Comparison of ENCODE assay signal across 20 cellular contexts in the genomic region with DNA sequence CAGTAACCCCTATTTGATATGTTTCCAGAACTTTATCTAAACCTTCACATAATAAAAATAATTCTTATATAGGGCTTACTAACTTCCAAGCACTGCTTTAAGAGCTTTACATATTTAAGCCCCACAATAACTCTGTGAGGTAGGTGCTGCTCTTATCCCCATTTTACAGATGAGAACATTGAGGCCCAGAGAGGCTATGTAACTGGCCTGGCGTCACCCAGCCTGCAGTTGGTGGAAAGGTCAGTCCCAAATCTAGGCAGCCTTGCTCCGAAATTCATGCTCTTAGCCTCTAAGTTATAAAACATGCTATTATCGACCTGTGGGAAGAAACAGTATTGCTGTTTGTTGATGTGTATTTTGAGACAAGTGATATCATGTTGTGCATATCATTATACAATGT. TPM values are rescaled to one million over a fixed set of nuclear protein-coding genes. Genes with fewer than 3 reads are reported as not detected.
DNase-seq lines count a peak whose midpoint lies in the region; ATAC-seq and TF ChIP-seq lines count a peak whose summit lies in the region.
"Had no signal": no experiment of that assay in that cellular context is flagged by ENCODE, and none has a peak within 500 bp of the region (broad histone marks: within the 10 kb centered on the region; RNA-seq: fewer than 3 reads in every experiment).

No MANE protein-coding gene starts in this region.

- H3K27me3 Mint-ChIP-seq in activated naive CD4-positive, alpha-beta T cell treated with anti-CD3 and anti-CD28 coated beads, Interleukin-2, amount 50 U/mL, for 24 hours: no peaks in the 10 kb centered on the region
- H3K27me3 Mint-ChIP-seq in T-helper 17 cell (no peaks in the 10 kb centered on the region), endodermal cell (ENCODE audit: insufficient read depth) (peaks cover 16% of the 10 kb centered on the region)

- peak overlapping the region; percentile 98 for H3K27ac Mint-ChIP-seq in activated naive CD4-positive, alpha-beta T cell treated with anti-CD3 and anti-CD28 coated beads, Interleukin-2, amount 50 U/mL, for 24 hours
- peak overlapping the region; percentile 98 for H3K27ac Mint-ChIP-seq in T-helper 17 cell
- H3K27ac Mint-ChIP-seq in endodermal cell: no peak overlapping the region
- H3K27ac Mint-ChIP-seq: mesothelial cell of epicardium had no signal

- H3K27ac ChIP-seq in upper lobe of left lung: peak overlapping the region in 3 of 4 donors; percentile 62 to 90 (median 81)
- no peak overlapping the region for H3K27ac ChIP-seq in endodermal cell (ENCODE audit: low read depth, low read length)
- H3K27ac ChIP-seq: body of pancreas, RWPE1 had no signal

- TF ChIP-seq CTCF in upper lobe of left lung (IDR thresholded peaks at IDR 0.05): no peak
- TF ChIP-seq CTCF in endodermal cell (conservative IDR thresholded peaks at IDR 0.05): no peak
- TF ChIP-seq CTCF in GM20000 (IDR thresholded peaks at IDR 0.05; ENCODE audit: extremely low read depth, missing control alignments): no peak

- no peak overlapping the region for H3K4me3 Mint-ChIP-seq in activated naive CD4-positive, alpha-beta T cell treated with anti-CD3 and anti-CD28 coated beads, Interleukin-2, amount 50 U/mL, for 24 hours
- H3K4me3 Mint-ChIP-seq in T-helper 17 cell (peak overlapping the region; percentile 88), endodermal cell (no peak overlapping the region)
- H3K4me3 Mint-ChIP-seq: mesothelial cell of epicardium had no signal

- no peak overlapping the region for H3K9ac ChIP-seq in endodermal cell (ENCODE audit: extremely low read depth, low read length, poor library complexity, severe bottlenecking)

- H3K4me3 ChIP-seq in upper lobe of left lung: no peak overlapping the region
- H3K4me3 ChIP-seq in endodermal cell (ENCODE audit: low read length): no peak overlapping the region
- H3K4me3 ChIP-seq: body of pancreas, esophagus squamous epithelium had no signal

- H3K9me3 ChIP-seq in T-helper 17 cell (ENCODE audit: control insufficient read depth, low read length, poor library complexity, severe bottlenecking) (no peaks in the 10 kb centered on the region), upper lobe of left lung (no peaks in the 10 kb centered on the region), endodermal cell (ENCODE audit: control insufficient read depth, low read length) (no peaks in the 10 kb centered on the region)
- H3K9me3 ChIP-seq: body of pancreas, esophagus squamous epithelium had no signal

- no peaks in the 10 kb centered on the region for H3K27me3 ChIP-seq in upper lobe of left lung
- peaks cover 23% of the 10 kb centered on the region for H3K27me3 ChIP-seq in endodermal cell (ENCODE audit: control insufficient read depth, insufficient read depth, low read length, poor library complexity, severe bottlenecking)
- H3K27me3 ChIP-seq: body of pancreas, esophagus squamous epithelium had no signal

- H3K9me3 Mint-ChIP-seq in activated naive CD4-positive, alpha-beta T cell treated with anti-CD3 and anti-CD28 coated beads, Interleukin-2, amount 50 U/mL, for 24 hours: no peaks in the 10 kb centered on the region
- no peaks in the 10 kb centered on the region for H3K9me3 Mint-ChIP-seq in endodermal cell
- H3K9me3 Mint-ChIP-seq: mesothelial cell of epicardium had no signal

- ATAC-seq in T-helper 17 cell: no peak
- ATAC-seq in upper lobe of left lung (ENCODE audit: low FRiP score in 2 of 2): no peak
- ATAC-seq in GM18909 (IDR thresholded peaks at IDR 0.05; ENCODE audit: poor library complexity, unreplicated experiment): no peak
- ATAC-seq: body of pancreas had no signal

- peaks cover 93% of the 10 kb centered on the region for H3K4me1 Mint-ChIP-seq in activated naive CD4-positive, alpha-beta T cell treated with anti-CD3 and anti-CD28 coated beads, Interleukin-2, amount 50 U/mL, for 24 hours
- H3K4me1 Mint-ChIP-seq in T-helper 17 cell (peaks cover 65% of the 10 kb centered on the region), endodermal cell (no peaks in the 10 kb centered on the region)
- H3K4me1 Mint-ChIP-seq: mesothelial cell of epicardium had no signal

- peaks cover 19% of the 10 kb centered on the region for H3K36me3 Mint-ChIP-seq in activated naive CD4-positive, alpha-beta T cell treated with anti-CD3 and anti-CD28 coated beads, Interleukin-2, amount 50 U/mL, for 24 hours
- peaks cover 4% of the 10 kb centered on the region for H3K36me3 Mint-ChIP-seq in T-helper 17 cell (ENCODE audit: low read depth)
- H3K36me3 Mint-ChIP-seq in endodermal cell (ENCODE audit: low read depth): no peaks in the 10 kb centered on the region
- H3K36me3 Mint-ChIP-seq: mesothelial cell of epicardium had no signal

- peaks cover 0 to 2% (median 0%) of the 10 kb centered on the region in 4 donors for H3K36me3 ChIP-seq in upper lobe of left lung
- H3K36me3 ChIP-seq in endodermal cell (ENCODE audit: control insufficient read depth, insufficient read depth, low read length): no peaks in the 10 kb centered on the region
- H3K36me3 ChIP-seq: esophagus squamous epithelium had no signal

- H3K4me1 ChIP-seq in upper lobe of left lung (peaks cover 24 to 57% (median 31%) of the 10 kb centered on the region in 4 donors), endodermal cell (ENCODE audit: control insufficient read depth, insufficient read depth, low read length) (no peaks in the 10 kb centered on the region)
- H3K4me1 ChIP-seq: body of pancreas had no signal

- TF ChIP-seq POLR2A in upper lobe of left lung (IDR thresholded peaks at IDR 0.05): no peak

- no peak for TF ChIP-seq EP300 in upper lobe of left lung (IDR thresholded peaks at IDR 0.05)

- DNase-seq in activated naive CD4-positive, alpha-beta T cell treated with anti-CD3 and anti-CD28 coated beads, Interleukin-2, amount 50 U/mL, for 16 hours: no peak
- DNase-seq in T-helper 17 cell (no peak), mesenteric fat pad (ENCODE audit: low spot score) (peak; percentile 12), upper lobe of left lung (no peak), endodermal cell (no peak), GM20000 (ENCODE audit: low spot score) (no peak)
- DNase-seq: AML-193; body of pancreas; DMS 273 treated with DMSO at 0.1 percent for 48 hours; esophagus squamous epithelium; KBM-7; NCI-H1092 treated with DMSO at 0.1 percent for 48 hours; NK-92 treated with Interleukin-12 subunit alpha and Interleukin-12 subunit beta, amount 100 ng/mL, for 24 hours; occipital lobe; SW 1271 had no signal

- 87 to 93% methylated on average over 3 of the region's 3 CpGs for WGBS in upper lobe of left lung, 2 donors
- WGBS in endodermal cell (ENCODE audit: insufficient coverage in 1 of 2, insufficient read length in 1 of 2), 2 experiments: 91 to 100% methylated on average over 3 of the region's 3 CpGs

RNA-seq across cellular contexts. Expression of a gene that starts 9.0 kb away (rescaled TPM):
- total RNA-seq in T-helper 17 cell (100 to 1,000 TPM; 381 to 578 TPM), mesenteric fat pad (63.9 TPM), upper lobe of left lung (100 to 1,000 TPM in 2 of 6 donors, 10 to 100 TPM in 4; 29.2 to 361 (median 52.7) TPM), endodermal cell (under 1 TPM; 0.64 to 0.97 TPM)
- 0.21 TPM for polyA plus RNA-seq in endodermal cell (2013, experiment 1 of 2)
- polyA plus RNA-seq in endodermal cell (2013, experiment 2 of 2): 0.12 TPM

RNA-seq across cellular contexts. Expression of a gene that starts 36.6 kb away (rescaled TPM):
- 1 to 10 TPM in 1 of 2 donors, not detected in 1; 2.3 TPM for total RNA-seq in T-helper 17 cell
- 6.4 TPM for total RNA-seq in mesenteric fat pad
- 1 to 10 TPM in 1 of 6 donors, under 1 TPM in 4, not detected in 1; 0.29 to 1.5 (median 0.91) TPM for total RNA-seq in upper lobe of left lung
- total RNA-seq in endodermal cell: not detected
- polyA plus RNA-seq in endodermal cell (2013, experiment 1 of 2): not detected
- not detected for polyA plus RNA-seq in endodermal cell (2013, experiment 2 of 2)
- polyA plus RNA-seq: keratinocyte had no signal

Comparison
In these comparisons a context has a peak if more than half of its experiments do, and no peak if none do; other contexts are left out.
1. RNA of a gene that starts 9.0 kb away (total RNA-seq): 381 to 578 TPM in T-helper 17 cell, 63.9 TPM in mesenteric fat pad (single experiment) and 29.2 to 361 TPM in upper lobe of left lung; 0.64 to 0.97 TPM in endodermal cell; every median in the first group is over 10 times any median in the second.